12 cellular contexts compared by ENCODE assay signal in the genomic region with DNA sequence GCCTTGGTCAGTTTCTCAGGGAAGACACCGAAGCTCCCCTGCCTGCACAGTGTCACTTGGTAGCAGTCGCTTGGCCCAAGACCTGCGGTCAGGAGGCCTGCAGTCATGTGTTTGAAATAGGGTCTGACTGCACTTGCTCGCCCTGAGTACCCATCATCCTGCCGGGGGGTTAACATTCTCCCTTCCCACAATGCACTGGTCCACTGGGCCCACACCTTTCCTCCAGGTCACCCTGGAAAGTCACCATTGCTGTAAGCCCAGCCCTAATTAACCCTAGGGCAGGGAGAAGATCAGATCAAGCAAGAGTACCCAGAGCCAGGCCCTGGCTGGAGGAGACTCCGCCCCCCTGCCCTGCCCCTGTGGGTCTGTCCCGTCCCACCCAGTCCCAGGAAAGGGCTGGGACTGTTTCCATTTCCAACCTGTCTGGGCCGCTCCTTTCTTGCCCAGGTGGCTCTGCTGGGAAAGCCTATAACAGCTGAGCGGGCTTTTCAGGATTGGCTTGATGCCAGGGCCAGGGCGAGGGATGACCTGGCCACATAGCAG.
DNase-seq lines count a peak whose midpoint lies in the region; ATAC-seq and TF ChIP-seq lines count a peak whose summit lies in the region.
"Had no signal": no experiment of that assay in that cellular context is flagged by ENCODE, and none has a peak within 500 bp of the region (broad histone marks: within the 10 kb centered on the region; RNA-seq: fewer than 3 reads in every experiment).

No MANE protein-coding gene starts in this region.

- H2AFZ ChIP-seq in mammary epithelial cell (ENCODE audit: low read depth, low read length) = peak overlapping the region; percentile 20

- no peak overlapping the region for H3K4me2 ChIP-seq in mammary epithelial cell (ENCODE audit: insufficient read depth, low read depth, low read length)

- TF ChIP-seq POLR2A in thyroid gland (IDR thresholded peaks at IDR 0.05) = no peak

- WGBS in mammary epithelial cell (ENCODE audit: low coverage, missing lambda C conversion rate) = 68% methylated on average over 10 of the region's 10 CpGs
- WGBS in thyroid gland, 2 donors = 78 to 83% methylated on average over 10 of the region's 10 CpGs

- H3K79me2 ChIP-seq in mammary epithelial cell (ENCODE audit: insufficient read depth, low read length) = no peaks in the 10 kb centered on the region

- BruUV-seq in mammary epithelial cell (replicated peaks; lab: Mats Ljungman, UMichigan) = no TSS peak

- dilution Hi-C loops in mammary epithelial cell (cut with HindIII; ENCODE audit: low sequenced_read_pairs) = no loop called here

- H3K36me3 ChIP-seq in mammary epithelial cell (ENCODE audit: insufficient read depth, low read length) (no peaks in the 10 kb centered on the region), thyroid gland (no peaks in the 10 kb centered on the region)
- H3K36me3 ChIP-seq: uterus had no signal

- TF ChIP-seq CTCF in mammary epithelial cell (conservative IDR thresholded peaks at IDR 0.05 in 1 of 2, IDR thresholded peaks at IDR 0.05 in 1 of 2; ENCODE audit: extremely low read depth in 1 of 2, insufficient read depth in 1 of 2, low read depth in 1 of 2, low read length in 2 of 2) = no peak
- no peak for TF ChIP-seq CTCF in thyroid gland (IDR thresholded peaks at IDR 0.05)
- TF ChIP-seq CTCF in GM10266 (IDR thresholded peaks at IDR 0.05; ENCODE audit: control insufficient read depth, insufficient read depth, low read depth, missing control alignments) = no peak

- peaks cover 3% of the 10 kb centered on the region for H3K9me3 ChIP-seq in mammary epithelial cell (replicated peaks; ENCODE audit: insufficient read depth, low read length)
- no peaks in the 10 kb centered on the region for H3K9me3 ChIP-seq in thyroid gland
- H3K9me3 ChIP-seq: uterus had no signal

- CTCF ChIA-PET in mammary epithelial cell (lab: Charles Lee; ENCODE audit: low non-redundant PET) = no interaction called here

- H3K4me3 ChIP-seq in mammary epithelial cell (replicated peaks in 1 of 3; ENCODE audit: insufficient read depth in 1 of 3, low read depth in 2 of 3, low read length in 3 of 3) = no peak overlapping the region
- no peak overlapping the region for H3K4me3 ChIP-seq in thyroid gland (replicated peaks in 1 of 3)
- H3K4me3 ChIP-seq: uterus had no signal

- peak overlapping the region; percentile 15 for H3K27ac ChIP-seq in mammary epithelial cell (ENCODE audit: insufficient read depth, low read depth, low read length)
- H3K27ac ChIP-seq in thyroid gland = peak overlapping the region in 2 of 3 donors; percentile 51 to 56

- H3K4me1 ChIP-seq in mammary epithelial cell (ENCODE audit: insufficient read depth, low read length) (peaks cover 42% of the 10 kb centered on the region), thyroid gland (peaks cover 0 to 36% of the 10 kb centered on the region in 2 donors)

- H3K27me3 ChIP-seq in mammary epithelial cell (ENCODE audit: insufficient read depth, low read length) = no peaks in the 10 kb centered on the region
- H3K27me3 ChIP-seq in thyroid gland = no peaks in the 10 kb centered on the region
- H3K27me3 ChIP-seq: uterus had no signal

- in situ Hi-C loops in mammary epithelial cell (cut with MboI; ENCODE audit: low sequenced_read_pairs in 2 of 2) = no loop called here

- no peaks in the 10 kb centered on the region for H4K20me1 ChIP-seq in mammary epithelial cell (ENCODE audit: insufficient read depth, low read length)

- no peak overlapping the region for H3K9ac ChIP-seq in mammary epithelial cell (ENCODE audit: insufficient read depth, low read length)

- intact Hi-C loops in mammary epithelial cell (cut with micrococcal nuclease) = loop anchor here (1.0 kb wide), 1 partner anchor 79 kb away; no protein-coding TSS in a partner anchor
- intact Hi-C loops in thyroid gland (cut with DNase I) = no loop called here

- DNase-seq in SHP77 (lab: John Stamatoyannopoulos, UW) (peak; percentile 17 to 22), SHP77 treated with DMSO at 0.1 percent for 48 hours (lab: John Stamatoyannopoulos, UW) (no peak), mammary epithelial cell (peak; percentile 90), left lobe of liver (ENCODE audit: low spot score) (peak; percentile 63), thyroid gland (peak; percentile 65 to 67), GM10266 (ENCODE audit: extremely low spot score) (no peak)
- DNase-seq: ACHN, KBM-7, NCI-H1930 had no signal

- ATAC-seq in left lobe of liver (peak; percentile 60), GM18873 (IDR thresholded peaks at IDR 0.05; ENCODE audit: low FRiP score, unreplicated experiment) (no peak), GM21381 (IDR thresholded peaks at IDR 0.05; ENCODE audit: unreplicated experiment) (no peak)

Comparison
In these comparisons a context has a peak if more than half of its experiments do, and no peak if none do; other contexts are left out.
1. DNase-seq: peak in SHP77 (2 of 2), mammary epithelial cell (single experiment), left lobe of liver (single experiment) and thyroid gland (2 of 2); none in SHP77 treated with DMSO at 0.1 percent for 48 hours (single experiment) and GM10266 (single experiment).